Comparison of ENCODE assay signal across 30 cellular contexts in genomic region chr11:1180171-1180570, GRCh38. TPM values are rescaled to one million over a fixed set of nuclear protein-coding genes. Genes with fewer than 3 reads are reported as not detected.
"Had no signal": no experiment of that assay in that cellular context is flagged by ENCODE, and none has a peak within 500 bp of the region (broad histone marks: within the 10 kb centered on the region; RNA-seq: fewer than 3 reads in every experiment).

No MANE protein-coding gene starts in this region.

- H3K4me3 ChIP-seq: coronary artery, esophagus squamous epithelium, lung, mucosa of descending colon, prostate gland, skin epidermis, spleen, thoracic aorta, tibial nerve, upper lobe of left lung had no signal

- H3K36me3 ChIP-seq: esophagus squamous epithelium, prostate gland, spleen, thoracic aorta, tibial nerve, upper lobe of left lung had no signal

- H2AFZ ChIP-seq: parathyroid adenoma had no signal

- H3K27me3 ChIP-seq: tibial nerve, upper lobe of left lung had no signal

- H3K27ac ChIP-seq: coronary artery, esophagus squamous epithelium, parathyroid adenoma, prostate gland, skin epidermis, spleen, thoracic aorta, tibial nerve, upper lobe of left lung had no signal

- DNase-seq: dermis blood vessel endothelial cell; effector memory CD4-positive, alpha-beta T cell; erythroblast; esophagus squamous epithelium; foreskin melanocyte; hypothalamus; immature natural killer cell; islet precursor cell; naive B cell; spleen; stimulated activated CD4-positive, alpha-beta T cell treated with anti-CD3 and anti-CD28 coated beads, Interleukin-4, amount 100 ng/mL, for 4 hours had no signal

- ATAC-seq: left ventricle myocardium superior; mucosa of descending colon; natural killer cell treated with Interleukin-12 subunit alpha and Interleukin-12 subunit beta and Interleukin-15 and Interleukin-18, amount 100 ng/mL, for 72 hours; right cardiac atrium; stimulated activated memory B cell treated with anti-CD40 and anti-IgM and Interleukin-4, amounts not matched to agents 10 μg/mL and 1 μg/mL and 100 μg/mL, for 72 hours had no signal

- H3K9me3 ChIP-seq: esophagus squamous epithelium, mucosa of descending colon, prostate gland, spleen, thoracic aorta, tibial nerve, upper lobe of left lung had no signal

- H3K79me2 ChIP-seq: parathyroid adenoma had no signal

- H3K9ac ChIP-seq: parathyroid adenoma had no signal

- H3K4me1 ChIP-seq: esophagus squamous epithelium, parathyroid adenoma, prostate gland, spleen, tibial nerve, upper lobe of left lung had no signal

- FAIRE-seq: endometrium, urothelium cell line had no signal

RNA-seq across cellular contexts. Expression of gene MUC5AC, which starts 22.4 kb away (rescaled TPM):
- total RNA-seq: dermis blood vessel endothelial cell; left ventricle myocardium superior; mesothelial cell of epicardium; natural killer cell treated with Interleukin-12 subunit alpha and Interleukin-12 subunit beta and Interleukin-15 and Interleukin-18, amount 100 ng/mL, for 72 hours; neural crest cell; osteoblast; renal cortical epithelial cell; right cardiac atrium; spleen; tibial nerve had no signal
- polyA plus RNA-seq: immature natural killer cell, right cardiac atrium had no signal

RNA-seq across cellular contexts. Expression of gene MUC5B, which starts 42.7 kb away (rescaled TPM):
- total RNA-seq: dermis blood vessel endothelial cell; left ventricle myocardium superior; mesothelial cell of epicardium; natural killer cell treated with Interleukin-12 subunit alpha and Interleukin-12 subunit beta and Interleukin-15 and Interleukin-18, amount 100 ng/mL, for 72 hours; osteoblast; renal cortical epithelial cell; right cardiac atrium; thoracic aorta had no signal
- polyA plus RNA-seq: immature natural killer cell had no signal
